8 cellular contexts compared by ENCODE assay signal in genomic region chr19:18329035-18329376, GRCh38. TPM values are rescaled to one million over a fixed set of nuclear protein-coding genes. Genes with fewer than 3 reads are reported as not detected.
DNase-seq lines count a peak whose midpoint lies in the region; TF ChIP-seq lines count a peak whose summit lies in the region.

No MANE protein-coding gene starts in this region.

- no peak for TF ChIP-seq EP300 in sigmoid colon (IDR thresholded peaks at IDR 0.05)

- H3K9ac ChIP-seq in ES-I3 (ENCODE audit: low read depth, low read length) (peak overlapping the region; percentile 51), SK-N-MC (ENCODE audit: insufficient read length) (peak overlapping the region; percentile 56)

- H3K9me3 ChIP-seq in ES-I3 (ENCODE audit: control insufficient read depth, insufficient read depth, low read length) (no peaks in the 10 kb centered on the region), SK-N-MC (ENCODE audit: low read depth, low read length) (no peaks in the 10 kb centered on the region), sigmoid colon (no peaks in the 10 kb centered on the region)

- H3K4me1 ChIP-seq in ES-I3 (ENCODE audit: insufficient read depth, low read length), result peaks cover 7% of the 10 kb centered on the region; the same call in 1 of the 2 replicates
- peaks cover 0 to 17% (median 14%) of the 10 kb centered on the region in 4 donors for H3K4me1 ChIP-seq in sigmoid colon

- DNase-seq in SK-N-MC (ENCODE audit: low read depth, low spot score) (no peak), foreskin fibroblast (no peak), sigmoid colon (no peak), NAMALWA (ENCODE audit: low spot score) (no peak), NCI-H1417 (lab: John Stamatoyannopoulos, UW) (no peak), kidney tubule cell (ENCODE audit: low spot score) (no peak)
- DNase-seq in activated T-cell treated with anti-CD3 and anti-CD28 coated beads, Interleukin-2, amount 50 U/mL, for 48 hours, result no peak

- 9 to 57% methylated on average over 6 of the region's 6 CpGs for WGBS in sigmoid colon, 2 donors

- H3K4me3 ChIP-seq in SK-N-MC (peak overlapping the region; percentile 77), foreskin fibroblast (ENCODE audit: low read depth in 1 of 2, low read length in 2 of 2) (peak overlapping the region; percentile 35 to 54), sigmoid colon (peak overlapping the region in 3 of 4 donors; percentile 22 to 31 (median 23))

- TF ChIP-seq CTCF in foreskin fibroblast (IDR thresholded peaks at IDR 0.05; ENCODE audit: low read depth, low read length) (no peak), sigmoid colon (IDR thresholded peaks at IDR 0.05) (no peak)

- H3K36me3 ChIP-seq in ES-I3 (ENCODE audit: insufficient read depth, low read length) (no peaks in the 10 kb centered on the region), SK-N-MC (ENCODE audit: insufficient read depth, low read length) (no peaks in the 10 kb centered on the region), sigmoid colon (no peaks in the 10 kb centered on the region)

- TF ChIP-seq POLR2A in sigmoid colon (IDR thresholded peaks at IDR 0.05), result no peak

- no peak overlapping the region; the same call in 1 of the 2 replicates for H3K27ac ChIP-seq in SK-N-MC
- peak overlapping the region; percentile 64 to 82 (median 80) for H3K27ac ChIP-seq in sigmoid colon

- intact Hi-C loops in sigmoid colon (cut with DNase I), result loop anchor here (5.0 kb wide), 1 partner anchor 37 kb away; no protein-coding TSS in a partner anchor

- no peaks in the 10 kb centered on the region for H3K27me3 ChIP-seq in sigmoid colon

RNA-seq across cellular contexts. Expression of gene LSM4, which starts 6.1 kb away (rescaled TPM):
- 100 to 1,000 TPM in 3 of 4 donors, 10 to 100 TPM in 1; 89.1 to 144 (median 119) TPM for total RNA-seq in sigmoid colon
- 100 to 1,000 TPM; 214 to 285 (median 256) TPM for polyA plus RNA-seq in sigmoid colon

RNA-seq across cellular contexts. Expression of gene PGPEP1, which starts 11.4 kb away (rescaled TPM):
- total RNA-seq in sigmoid colon, result 10 to 100 TPM; 15.0 to 26.0 (median 16.6) TPM
- polyA plus RNA-seq in sigmoid colon, result 10 to 100 TPM; 14.4 to 36.9 (median 31.7) TPM

RNA-seq across cellular contexts. Expression of gene JUND, which starts 47.6 kb away (rescaled TPM):
- 100 to 1,000 TPM; 163 to 369 (median 230) TPM for total RNA-seq in sigmoid colon
- polyA plus RNA-seq in sigmoid colon, result 100 to 1,000 TPM; 179 to 221 (median 180) TPM

RNA-seq across cellular contexts. Expression of gene IQCN, which starts 54.8 kb away (rescaled TPM):
- 1 to 10 TPM; 1.4 to 5.8 (median 2.9) TPM for total RNA-seq in sigmoid colon
- 1 to 10 TPM; 1.2 to 4.4 (median 3.4) TPM for polyA plus RNA-seq in sigmoid colon

RNA-seq across cellular contexts. Expression of gene GDF15, which starts 57.0 kb away (rescaled TPM):
- total RNA-seq in sigmoid colon, result 1 to 10 TPM; 1.1 to 7.9 (median 3.9) TPM
- 10 to 100 TPM in 2 of 3 donors, 1 to 10 TPM in 1; 7.2 to 79.7 (median 24.5) TPM for polyA plus RNA-seq in sigmoid colon

Comparison
In these comparisons a context has a peak if more than half of its experiments do, and no peak if none do; other contexts are left out.
1. H3K4me3 ChIP-seq: peak in every context shown above with its lines; median percentile 77 in SK-N-MC; 44 in foreskin fibroblast; 23 in sigmoid colon.